Comparison of ENCODE assay signal across 27 cellular contexts in the genomic region with DNA sequence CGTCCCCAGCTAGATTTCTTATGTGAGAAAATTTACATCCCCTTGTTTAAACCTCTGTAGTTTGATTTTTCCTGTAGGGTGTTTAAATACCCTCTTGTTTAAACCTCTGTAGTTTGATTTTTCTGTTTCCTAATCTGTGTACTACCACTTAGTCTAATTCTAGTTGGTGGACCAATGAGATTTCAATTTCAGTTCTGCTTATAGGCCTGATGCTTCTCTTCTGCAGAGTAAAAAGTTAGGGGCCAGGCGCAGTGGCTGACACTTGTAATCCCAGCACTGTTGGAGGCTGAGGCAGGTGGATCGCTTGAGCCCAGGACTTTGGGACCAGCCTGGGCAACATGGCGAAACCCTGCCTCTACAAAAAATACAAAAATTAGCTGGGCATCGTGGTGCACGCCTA. TPM values are rescaled to one million over a fixed set of nuclear protein-coding genes. Genes with fewer than 3 reads are reported as not detected.
DNase-seq lines count a peak whose midpoint lies in the region; ATAC-seq and TF ChIP-seq lines count a peak whose summit lies in the region.
"Had no signal": no experiment of that assay in that cellular context is flagged by ENCODE, and none has a peak within 500 bp of the region (broad histone marks: within the 10 kb centered on the region; RNA-seq: fewer than 3 reads in every experiment).

No MANE protein-coding gene starts in this region.

- POLR2A ChIA-PET in OCI-LY7 (lab: Charles Lee): interaction anchor here (0.6 to 4.5 kb wide), 7 partner anchors 15 to 413 kb away, joined by 3 to 102 read pairs (median 4); a partner anchor contains a TSS

- no peaks in the 10 kb centered on the region for H3K9me3 ChIP-seq in OCI-LY7 (ENCODE audit: low read length)
- H3K9me3 ChIP-seq: HAP-1, lower lobe of right lung, Peyer's patch had no signal

- H3K4me1 ChIP-seq in OCI-LY7 (ENCODE audit: insufficient read depth, low read length, poor library complexity, severe bottlenecking): peaks cover 82% of the 10 kb centered on the region

- CTCF ChIA-PET in OCI-LY7 (lab: Charles Lee; ENCODE audit: unreplicated experiment): interaction anchor here (1.1 kb wide), 1 partner anchor 15 kb away, joined by 3 read pairs; no protein-coding TSS in a partner anchor

- peak overlapping the region; percentile 63; the same call in 1 of the 2 replicates for H2AFZ ChIP-seq in OCI-LY7 (ENCODE audit: low read length)

- no peaks in the 10 kb centered on the region for H3K9me2 ChIP-seq in OCI-LY7 (ENCODE audit: insufficient read depth, low read length)

- no peaks in the 10 kb centered on the region for H3K36me3 ChIP-seq in OCI-LY7 (ENCODE audit: insufficient read depth, low read length)
- H3K36me3 ChIP-seq: cardiac muscle cell, HAP-1, lower lobe of right lung, Peyer's patch had no signal

- H3K4me2 ChIP-seq in OCI-LY7 (ENCODE audit: low read length): peak overlapping the region; percentile 58

- peak; percentile 27 for DNase-seq in GM10266 (ENCODE audit: extremely low spot score)
- DNase-seq in OCI-LY7 (ENCODE audit: low spot score): peak; percentile 43
- no peak for DNase-seq in HuH-7 (ENCODE audit: low spot score)
- no peak for DNase-seq in caudate nucleus (lab: John Stamatoyannopoulos, UW)
- DNase-seq in middle frontal gyrus (ENCODE audit: extremely low spot score, low spot score): no peak
- no peak for DNase-seq in NCI-H1092 (lab: John Stamatoyannopoulos, UW)
- DNase-seq: activated CD8-positive, alpha-beta T cell treated with anti-CD3 and anti-CD28 coated beads for 36 hours; activated naive CD4-positive, alpha-beta T cell treated with Interleukin-2 at 50 U/mL for 16 hours; CD4-positive, CD25-positive, alpha-beta regulatory T cell; foreskin fibroblast; GF-D8; hippocampal formation; lower lobe of right lung; NCI-H187 treated with DMSO at 0.1 percent for 48 hours; NCI-H2227 treated with DMSO at 0.1 percent for 48 hours; NCI-H748 treated with DMSO at 0.1 percent for 48 hours; Peyer's patch; stimulated activated CD4-positive, alpha-beta T cell treated with anti-CD3 and anti-CD28 coated beads, Interleukin-2, amount 100 ng/mL, for 24 hours; stimulated activated naive B cell treated with anti-CD40 and anti-IgM and Interleukin-4, amounts not matched to agents 10 μg/mL and 1 μg/mL and 100 μg/mL, for 72 hours; T-helper 2 cell had no signal

- ATAC-seq in GM19035 (IDR thresholded peaks at IDR 0.05; ENCODE audit: unreplicated experiment): peak; percentile 40
- ATAC-seq in HG02852 (IDR thresholded peaks at IDR 0.05; ENCODE audit: unreplicated experiment): peak; percentile 41
- ATAC-seq: activated CD8-positive, alpha-beta T cell treated with anti-CD3 and anti-CD28 coated beads for 36 hours; K562; lower lobe of right lung; WTC11 had no signal

- no peak for TF ChIP-seq CTCF in GM10266 (IDR thresholded peaks at IDR 0.05; ENCODE audit: control insufficient read depth, insufficient read depth, low read depth, missing control alignments)
- TF ChIP-seq CTCF in OCI-LY7 (conservative IDR thresholded peaks at IDR 0.05; ENCODE audit: low read length): no peak

- BruUV-seq in OCI-LY7 (replicated peaks; lab: Mats Ljungman, UMichigan): no TSS peak

- H3K27ac ChIP-seq in OCI-LY7 (ENCODE audit: low read depth, low read length, poor library complexity, severe bottlenecking) (peak overlapping the region; percentile 75), caudate nucleus (ENCODE audit: low read depth, low read length) (no peak overlapping the region)
- H3K27ac ChIP-seq: cardiac muscle cell, lower lobe of right lung, Peyer's patch, skin epidermis had no signal

- H3K4me3 ChIP-seq in OCI-LY7 (ENCODE audit: low read depth, low read length, poor library complexity, severe bottlenecking): no peak overlapping the region
- H3K4me3 ChIP-seq: cardiac muscle cell, HAP-1, K562, lower lobe of right lung, Peyer's patch, skin epidermis had no signal

- H4K20me1 ChIP-seq in OCI-LY7 (ENCODE audit: insufficient read depth, low read length): no peaks in the 10 kb centered on the region

- intact Hi-C loops in OCI-LY7 (cut with micrococcal nuclease; ENCODE audit: unreplicated experiment): no loop called here

- no peaks in the 10 kb centered on the region; the same call in 1 of the 2 replicates for H3K79me2 ChIP-seq in OCI-LY7 (ENCODE audit: insufficient read depth, low read depth, low read length)

RNA-seq across cellular contexts. Expression of a gene that starts 11.5 kb away (rescaled TPM):
- 425 and 431 TPM in 2 replicates for total RNA-seq in OCI-LY7 (2014; rRNA removed; shearing (Covaris generic))
- total RNA-seq in OCI-LY7 (2022): 616 and 682 TPM in 2 replicates

RNA-seq across cellular contexts. Expression of a gene that starts 39.3 kb away (rescaled TPM):
- total RNA-seq in OCI-LY7 (2014; rRNA removed; shearing (Covaris generic)): 24.4 and 42.9 TPM in 2 replicates
- 99.0 and 112 TPM in 2 replicates for total RNA-seq in OCI-LY7 (2022)

Comparison
In these comparisons a context has a peak if more than half of its experiments do, and no peak if none do; other contexts are left out.
1. DNase-seq: peak in GM10266 (single experiment) and OCI-LY7 (single experiment); none in HuH-7 (single experiment), caudate nucleus (0 of 61), middle frontal gyrus (single experiment) and NCI-H1092 (single experiment).